8 cellular contexts compared by ENCODE assay signal in genomic region chr21:25456672-25457071, GRCh38.
A peak's percentile ranks its signal among the peaks of the same experiment; 100 is the strongest.
DNase-seq lines count a peak whose midpoint lies in the region; ATAC-seq and TF ChIP-seq lines count a peak whose summit lies in the region.

No MANE protein-coding gene starts in this region.

- no peaks in the 10 kb centered on the region for H3K9me3 ChIP-seq in BE2C

- CTCF ChIA-PET in activated CD8-positive, alpha-beta T cell treated with anti-CD3 and anti-CD28 coated beads for 36 hours (lab: Charles Lee): interaction anchor here (1.1 to 3.2 kb wide), 5 partner anchors 31 to 173 kb away, joined by 3 to 12 read pairs (median 4); no protein-coding TSS in a partner anchor

- peaks cover 53% of the 10 kb centered on the region for H3K36me3 Mint-ChIP-seq in activated CD8-positive, alpha-beta T cell treated with anti-CD3 and anti-CD28 coated beads for 36 hours (ENCODE audit: low read depth)

- H3K27ac Mint-ChIP-seq in activated CD8-positive, alpha-beta T cell treated with anti-CD3 and anti-CD28 coated beads for 36 hours: peak overlapping the region; percentile 92

- H3K36me3 ChIP-seq in BE2C: no peaks in the 10 kb centered on the region

- H3K4me3 ChIP-seq in BE2C (ENCODE audit: low read depth, low read length): no peak overlapping the region

- peak; percentile 58 for ATAC-seq in GM18868 (IDR thresholded peaks at IDR 0.05; ENCODE audit: unreplicated experiment)
- peak; percentile 47 for ATAC-seq in HG02885 (IDR thresholded peaks at IDR 0.05; ENCODE audit: poor library complexity, unreplicated experiment)
- ATAC-seq in activated CD8-positive, alpha-beta T cell treated with anti-CD3 and anti-CD28 coated beads for 36 hours: peak; percentile 72

- no peaks in the 10 kb centered on the region for H3K4me1 ChIP-seq in BE2C

- H3K27me3 ChIP-seq in BE2C: no peaks in the 10 kb centered on the region

- no peaks in the 10 kb centered on the region for H3K27me3 Mint-ChIP-seq in activated CD8-positive, alpha-beta T cell treated with anti-CD3 and anti-CD28 coated beads for 36 hours

- DNase-seq in activated CD8-positive, alpha-beta T cell treated with anti-CD3 and anti-CD28 coated beads for 36 hours: peak; percentile 67
- DNase-seq in stimulated activated CD4-positive, alpha-beta T cell treated with anti-CD3 and anti-CD28 coated beads, Interleukin-12 subunit alpha, Interleukin-12 subunit beta, amount 100 ng/mL, for 24 hours (ENCODE audit: low read depth in 2 of 2): peak; percentile 24 to 39
- no peak for DNase-seq in BE2C
- no peak for DNase-seq in nucleus accumbens (lab: John Stamatoyannopoulos, UW)
- no peak for DNase-seq in NCI-H2171 (lab: John Stamatoyannopoulos, UW)
- no peak for DNase-seq in HCEC 1CT

- H3K4me1 Mint-ChIP-seq in activated CD8-positive, alpha-beta T cell treated with anti-CD3 and anti-CD28 coated beads for 36 hours (ENCODE audit: low read depth): peaks cover 82% of the 10 kb centered on the region

- peaks cover 16% of the 10 kb centered on the region for H3K9me3 Mint-ChIP-seq in activated CD8-positive, alpha-beta T cell treated with anti-CD3 and anti-CD28 coated beads for 36 hours

- peak overlapping the region; percentile 50 for H3K4me3 Mint-ChIP-seq in activated CD8-positive, alpha-beta T cell treated with anti-CD3 and anti-CD28 coated beads for 36 hours

- intact Hi-C loops in activated CD8-positive, alpha-beta T cell treated with anti-CD3 and anti-CD28 coated beads for 36 hours (cut with micrococcal nuclease): loop anchor here (1.0 to 2.0 kb wide), 4 partner anchors 30 to 121 kb away; no protein-coding TSS in a partner anchor

- TF ChIP-seq CTCF in activated CD8-positive, alpha-beta T cell treated with anti-CD3 and anti-CD28 coated beads for 36 hours (IDR thresholded peaks at IDR 0.05): no peak
- TF ChIP-seq CTCF in BE2C (IDR thresholded peaks at IDR 0.05; ENCODE audit: low read depth, low read length): no peak

- POLR2A ChIA-PET in activated CD8-positive, alpha-beta T cell treated with anti-CD3 and anti-CD28 coated beads for 36 hours (lab: Charles Lee): interaction anchor here (0.9 to 8.1 kb wide), 13 partner anchors 10 to 124 kb away, joined by 3 to 117 read pairs (median 6); no protein-coding TSS in a partner anchor

Comparison
In these comparisons a context has a peak if more than half of its experiments do, and no peak if none do; other contexts are left out.
1. DNase-seq: peak in activated CD8-positive, alpha-beta T cell treated with anti-CD3 and anti-CD28 coated beads for 36 hours (single experiment) and stimulated activated CD4-positive, alpha-beta T cell treated with anti-CD3 and anti-CD28 coated beads, Interleukin-12 subunit alpha, Interleukin-12 subunit beta, amount 100 ng/mL, for 24 hours (2 of 2); none in BE2C (single experiment), nucleus accumbens (0 of 56), NCI-H2171 (single experiment) and HCEC 1CT (single experiment).
2. Peak in every context shown above with its lines, with median percentiles within 50 percentile points of each other: ATAC-seq.